19 cellular contexts compared by ENCODE assay signal in the genomic region with DNA sequence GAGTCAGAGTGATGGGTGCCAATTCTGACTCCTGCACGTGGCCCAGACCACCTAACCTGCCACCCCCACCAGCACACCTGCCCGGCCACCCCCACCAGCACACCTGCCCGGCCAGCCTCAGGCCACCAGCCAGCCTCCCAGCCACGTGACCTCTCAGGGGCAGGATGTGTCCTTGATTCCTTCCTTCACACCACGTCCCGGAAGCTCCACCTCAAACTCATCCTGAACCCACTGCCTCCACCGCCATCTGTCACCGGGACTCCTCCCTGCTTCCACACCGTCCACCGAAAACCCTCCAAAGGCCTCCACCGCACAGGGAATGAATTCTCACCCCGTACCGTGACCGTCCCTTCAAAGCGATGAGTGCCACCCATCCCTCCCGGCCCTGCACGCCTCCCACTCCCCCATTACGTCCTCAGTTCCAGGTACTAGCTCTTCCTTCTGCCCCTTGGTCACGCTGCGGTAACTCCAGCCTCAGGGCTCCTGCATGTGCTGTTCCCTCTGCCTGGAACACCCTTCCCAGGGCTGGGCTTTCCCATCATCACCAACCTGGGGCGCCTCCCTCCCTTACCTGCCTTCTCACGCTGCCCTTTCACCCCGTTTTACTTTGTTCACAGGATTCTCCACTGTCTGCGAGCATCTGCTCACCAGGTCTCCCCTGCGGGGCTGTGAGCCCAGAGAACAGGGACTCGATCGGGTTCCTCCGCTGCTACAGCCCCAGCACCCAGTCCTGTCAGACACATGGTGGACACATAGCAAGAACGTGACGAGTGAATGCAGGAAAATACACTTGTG.
DNase-seq lines count a peak whose midpoint lies in the region; ATAC-seq and TF ChIP-seq lines count a peak whose summit lies in the region.
"Had no signal": no experiment of that assay in that cellular context is flagged by ENCODE, and none has a peak within 500 bp of the region (broad histone marks: within the 10 kb centered on the region; RNA-seq: fewer than 3 reads in every experiment).

No MANE protein-coding gene starts in this region.

- H3K27ac ChIP-seq in Peyer's patch (no peak overlapping the region), right lobe of liver (no peak overlapping the region), psoas muscle (no peak overlapping the region)
- H3K27ac ChIP-seq: SJCRH30 had no signal

- intact Hi-C loops in right lobe of liver (cut with DNase I) (no loop called here), psoas muscle (cut with DNase I) (no loop called here)

- H3K4me3 ChIP-seq in Peyer's patch (no peak overlapping the region), right lobe of liver (no peak overlapping the region), psoas muscle (no peak overlapping the region)
- H3K4me3 ChIP-seq: SJCRH30 had no signal

- H3K4me1 ChIP-seq in Peyer's patch, result peaks cover 0 to 18% (median 0%) of the 10 kb centered on the region in 4 donors
- peaks cover 0 to 4% (median 0%) of the 10 kb centered on the region in 4 donors for H3K4me1 ChIP-seq in right lobe of liver
- peaks cover 15% of the 10 kb centered on the region for H3K4me1 ChIP-seq in psoas muscle
- H3K4me1 ChIP-seq: SJCRH30 had no signal

- no peak for TF ChIP-seq CTCF in HFFc6 (IDR thresholded peaks at IDR 0.05)
- TF ChIP-seq CTCF in Peyer's patch (IDR thresholded peaks at IDR 0.05), result no peak
- no peak for TF ChIP-seq CTCF in right lobe of liver (IDR thresholded peaks at IDR 0.05)
- TF ChIP-seq CTCF in psoas muscle (IDR thresholded peaks at IDR 0.05), result no peak

- ATAC-seq in right lobe of liver, result no peak
- no peak for ATAC-seq in psoas muscle
- no peak for ATAC-seq in HG02642 (IDR thresholded peaks at IDR 0.05; ENCODE audit: poor library complexity, unreplicated experiment)

- H3K4me3 Mint-ChIP-seq in HFFc6, result no peak overlapping the region
- H3K4me3 Mint-ChIP-seq: naive B cell; T-helper 2 cell treated with Interferon-gamma antibody and Interleukin-4, amounts not matched to agents 5 μg/mL and 100 μg/mL, for 36 hours had no signal

- DNase-seq in HFFc6, result no peak
- peak in 2 of 3 donors; percentile 34 to 36 for DNase-seq in Peyer's patch
- peak in 2 of 3 donors; percentile 23 to 39 for DNase-seq in right lobe of liver
- DNase-seq in psoas muscle, result peak; percentile 6 to 50
- no peak for DNase-seq in HPDE6-E6E7 (ENCODE audit: extremely low spot score)
- DNase-seq in anterior cingulate cortex (lab: John Stamatoyannopoulos, UW), result no peak
- DNase-seq: activated CD4-positive, alpha-beta T cell treated with anti-CD3 and anti-CD28 coated beads for 1 hour; activated naive CD4-positive, alpha-beta T cell treated with Interleukin-2 at 50 U/mL for 16 hours; AML-193; COR-L47; DND-41; mammary epithelial cell; naive B cell; NCI-H1694; NCI-H748 treated with DMSO at 0.1 percent for 48 hours; OCI-M1; SJCRH30 had no signal

- no peaks in the 10 kb centered on the region for H3K9me3 Mint-ChIP-seq in HFFc6
- H3K9me3 Mint-ChIP-seq: T-helper 2 cell treated with Interferon-gamma antibody and Interleukin-4, amounts not matched to agents 5 μg/mL and 100 μg/mL, for 36 hours had no signal

- H3K36me3 Mint-ChIP-seq in HFFc6 (ENCODE audit: low read depth), result no peaks in the 10 kb centered on the region
- H3K36me3 Mint-ChIP-seq: naive B cell had no signal

- H3K4me1 Mint-ChIP-seq in HFFc6 (ENCODE audit: low read depth), result peaks cover 48% of the 10 kb centered on the region
- H3K4me1 Mint-ChIP-seq: naive B cell had no signal

- H3K27me3 ChIP-seq in Peyer's patch (no peaks in the 10 kb centered on the region), right lobe of liver (no peaks in the 10 kb centered on the region), psoas muscle (ENCODE audit: insufficient read depth in 3 of 3, low read length in 2 of 3) (no peaks in the 10 kb centered on the region)
- H3K27me3 ChIP-seq: SJCRH30 had no signal

- H3K27ac Mint-ChIP-seq in HFFc6, result 0 out of 2 replicates have a peak overlapping the region, but pooled peaks have one; percentile 33
- H3K27ac Mint-ChIP-seq: naive B cell; T-helper 2 cell treated with Interferon-gamma antibody and Interleukin-4, amounts not matched to agents 5 μg/mL and 100 μg/mL, for 36 hours had no signal

- 74% methylated on average over 19 of the region's 30 CpGs for WGBS in right lobe of liver (ENCODE audit: insufficient coverage, low coverage, low lambda C conversion rate, missing lambda C conversion rate)
- 88 to 93% (median 89%) methylated on average over 28 to 30 of the region's 30 CpGs for WGBS in psoas muscle, 3 donors

- no peaks in the 10 kb centered on the region for H3K36me3 ChIP-seq in Peyer's patch
- no peaks in the 10 kb centered on the region for H3K36me3 ChIP-seq in right lobe of liver
- H3K36me3 ChIP-seq in psoas muscle (ENCODE audit: insufficient read depth in 1 of 2, low read depth in 1 of 2), result no peaks in the 10 kb centered on the region
- H3K36me3 ChIP-seq: SJCRH30 had no signal

- TF ChIP-seq POLR2A in Peyer's patch (IDR thresholded peaks at IDR 0.05), result no peak
- no peak for TF ChIP-seq POLR2A in right lobe of liver (IDR thresholded peaks at IDR 0.05)

- H3K27me3 Mint-ChIP-seq in HFFc6 (ENCODE audit: insufficient read depth), result peaks cover 5% of the 10 kb centered on the region

- H3K9me3 ChIP-seq in Peyer's patch (no peaks in the 10 kb centered on the region), right lobe of liver (no peaks in the 10 kb centered on the region), psoas muscle (no peaks in the 10 kb centered on the region)
- H3K9me3 ChIP-seq: SJCRH30 had no signal

Comparison
In these comparisons a context has a peak if more than half of its experiments do, and no peak if none do; other contexts are left out.
1. DNase-seq: peak in Peyer's patch (2 of 3), right lobe of liver (2 of 3) and psoas muscle (2 of 2); none in HFFc6 (single experiment), HPDE6-E6E7 (single experiment) and anterior cingulate cortex (0 of 58).